1 cellular context compared by ENCODE assay signal in genomic region chr1:156726549-156727226, GRCh38.
TF ChIP-seq lines count a peak whose summit lies in the region.

No MANE protein-coding gene starts in this region.

TF ChIP-seq in GM23338, 12 proteins besides CTCF, POLR2A, EP300 and RAD21 (continued from another document):
- TF ChIP-seq ZNF462 (CRISPR knock-in tag; IDR thresholded peaks at IDR 0.05) (no peak), EZH2 (IDR thresholded peaks at IDR 0.05; ENCODE audit: low read depth, unreplicated experiment) (no peak), ZNF331 (CRISPR knock-in tag; IDR thresholded peaks at IDR 0.05; ENCODE audit: low read depth) (no peak)
